ENCODE assay signal across 1 cellular context in genomic region chr1:107526524-107527198, GRCh38.
TF ChIP-seq lines count a peak whose summit lies in the region.

No MANE protein-coding gene starts in this region.

TF ChIP-seq in HepG2, 621 proteins besides CTCF, POLR2A, EP300 and RAD21 (continued from another document):
- no peak for TF ChIP-seq TSC22D2 (CRISPR knock-in tag; IDR thresholded peaks at IDR 0.05; ENCODE audit: borderline replicate concordance)
- 0 out of 2 replicates have a peak, but pooled peaks have one; percentile 30 for TF ChIP-seq SIN3A (IDR thresholded peaks at IDR 0.05; ENCODE audit: borderline replicate concordance, low read depth, low read length)
- TF ChIP-seq ZNF644 (CRISPR knock-in tag; IDR thresholded peaks at IDR 0.05; ENCODE audit: low read depth): peak; percentile 70
- peak in 1 of 2 experiments; percentile 49; a peak in 1 of 4 replicates for TF ChIP-seq ATF4 (CRISPR knock-in tag; IDR thresholded peaks at IDR 0.05)
- TF ChIP-seq ATRX (CRISPR knock-in tag; IDR thresholded peaks at IDR 0.05; ENCODE audit: borderline replicate concordance): no peak
- no peak for TF ChIP-seq YEATS2 (CRISPR knock-in tag; IDR thresholded peaks at IDR 0.05; ENCODE audit: borderline replicate concordance)
- 0 out of 2 replicates have a peak, but pooled peaks have one; percentile 11 for TF ChIP-seq ZSCAN20 (CRISPR knock-in tag; IDR thresholded peaks at IDR 0.05; ENCODE audit: borderline replicate concordance)
- TF ChIP-seq ZMYM4 (CRISPR knock-in tag; IDR thresholded peaks at IDR 0.05): peak; percentile 90
- TF ChIP-seq TEF (CRISPR knock-in tag; IDR thresholded peaks at IDR 0.05): no peak
- peak; percentile 74; the same call in 1 of the 2 replicates for TF ChIP-seq RFXAP (CRISPR knock-in tag; IDR thresholded peaks at IDR 0.05; ENCODE audit: borderline replicate concordance)
- peak; percentile 61; the same call in 1 of the 2 replicates for TF ChIP-seq ZNF281 (CRISPR knock-in tag; IDR thresholded peaks at IDR 0.05; ENCODE audit: borderline replicate concordance)
- TF ChIP-seq KLF6 (CRISPR knock-in tag; IDR thresholded peaks at IDR 0.05): 0 out of 2 replicates have a peak, but pooled peaks have one; percentile 40
- peak; percentile 82; the same call in 1 of the 2 replicates for TF ChIP-seq HOMEZ (CRISPR knock-in tag; IDR thresholded peaks at IDR 0.05; ENCODE audit: low read depth)
- TF ChIP-seq NR2F1 (CRISPR knock-in tag; IDR thresholded peaks at IDR 0.05): peak; percentile 89 to 95
- peak; percentile 76 for TF ChIP-seq TARDBP (CRISPR knock-in tag; IDR thresholded peaks at IDR 0.05)
- peak; percentile 99 for TF ChIP-seq TCF7L2 (IDR thresholded peaks at IDR 0.05; ENCODE audit: low read depth, low read length)
- no peak for TF ChIP-seq NFATC3 (CRISPR knock-in tag; IDR thresholded peaks at IDR 0.05)
- TF ChIP-seq ZNF331 (CRISPR knock-in tag; IDR thresholded peaks at IDR 0.05): 0 out of 2 replicates have a peak, but pooled peaks have one; percentile 39
- TF ChIP-seq SIX4 (CRISPR knock-in tag; IDR thresholded peaks at IDR 0.05): peak; percentile 44; the same call in 1 of the 2 replicates
- peak; percentile 45; the same call in 1 of the 2 replicates for TF ChIP-seq YEATS4 (CRISPR knock-in tag; IDR thresholded peaks at IDR 0.05; ENCODE audit: borderline replicate concordance)
- no peak for TF ChIP-seq ZNF709 (CRISPR knock-in tag; IDR thresholded peaks at IDR 0.05)
- TF ChIP-seq NR2C2 (CRISPR knock-in tag; IDR thresholded peaks at IDR 0.05; ENCODE audit: borderline replicate concordance): peak; percentile 50; the same call in 1 of the 2 replicates
- peak; percentile 80; the same call in 1 of the 2 replicates for TF ChIP-seq ZNF878 (CRISPR knock-in tag; IDR thresholded peaks at IDR 0.05)
- TF ChIP-seq HNF4A (CRISPR knock-in tag; IDR thresholded peaks at IDR 0.05): peak; percentile 92
- peak; percentile 97 for TF ChIP-seq NR2F2 (IDR thresholded peaks at IDR 0.05; ENCODE audit: borderline replicate concordance, low read depth)
- TF ChIP-seq ATF7 (IDR thresholded peaks at IDR 0.05): no peak
- TF ChIP-seq ATF7 (CRISPR knock-in tag; IDR thresholded peaks at IDR 0.05): no peak; the same call in 1 of the 2 replicates
- TF ChIP-seq MEIS2 (CRISPR knock-in tag; IDR thresholded peaks at IDR 0.05): peak; percentile 84; the same call in 1 of the 2 replicates
- no peak for TF ChIP-seq FUBP1 (CRISPR knock-in tag; IDR thresholded peaks at IDR 0.05; ENCODE audit: borderline replicate concordance)
- peak; percentile 59 for TF ChIP-seq MEF2D (CRISPR knock-in tag; IDR thresholded peaks at IDR 0.05)
- TF ChIP-seq CBFB (CRISPR knock-in tag; IDR thresholded peaks at IDR 0.05): 0 out of 2 replicates have a peak, but pooled peaks have one; percentile 43
- no peak for TF ChIP-seq NR1H2 (CRISPR knock-in tag; IDR thresholded peaks at IDR 0.05; ENCODE audit: borderline replicate concordance, low read depth)
- TF ChIP-seq PLSCR1 (CRISPR knock-in tag; IDR thresholded peaks at IDR 0.05; ENCODE audit: borderline replicate concordance): no peak
- TF ChIP-seq PITX1 (CRISPR knock-in tag; IDR thresholded peaks at IDR 0.05): peak; percentile 93
- no peak for TF ChIP-seq SAFB2 (CRISPR knock-in tag; IDR thresholded peaks at IDR 0.05; ENCODE audit: borderline replicate concordance, low read depth)
- TF ChIP-seq ZSCAN9 (CRISPR knock-in tag; IDR thresholded peaks at IDR 0.05; ENCODE audit: borderline replicate concordance): peak; percentile 69; the same call in 1 of the 2 replicates
- TF ChIP-seq TBX2 (CRISPR knock-in tag; IDR thresholded peaks at IDR 0.05; ENCODE audit: borderline replicate concordance): peak; percentile 94
- TF ChIP-seq HOXA3 (CRISPR knock-in tag; IDR thresholded peaks at IDR 0.05): peak; percentile 77
- TF ChIP-seq SMAD3 (CRISPR knock-in tag; IDR thresholded peaks at IDR 0.05): peak; percentile 78; the same call in 1 of the 2 replicates
- TF ChIP-seq NONO (IDR thresholded peaks at IDR 0.05): no peak
- no peak; the same call in 1 of the 2 replicates for TF ChIP-seq NONO (CRISPR knock-in tag; conservative IDR thresholded peaks at IDR 0.05)
- TF ChIP-seq NKX3-1 (CRISPR knock-in tag; IDR thresholded peaks at IDR 0.05): peak; percentile 80
- peak; percentile 99 for TF ChIP-seq SOX13 (IDR thresholded peaks at IDR 0.05)
- TF ChIP-seq SOX13 (CRISPR knock-in tag; conservative IDR thresholded peaks at IDR 0.05 in 1 of 2, IDR thresholded peaks at IDR 0.05 in 1 of 2): peak in 1 of 2 experiments; percentile 100; a peak in 2 of 4 replicates
- peak; percentile 97 for TF ChIP-seq SKI (IDR thresholded peaks at IDR 0.05; ENCODE audit: partially characterized antibody)
TF ChIP-seq in HepG2: peak in this region for 187.
